Comparison of ENCODE assay signal across 1 cellular context in the genomic region with DNA sequence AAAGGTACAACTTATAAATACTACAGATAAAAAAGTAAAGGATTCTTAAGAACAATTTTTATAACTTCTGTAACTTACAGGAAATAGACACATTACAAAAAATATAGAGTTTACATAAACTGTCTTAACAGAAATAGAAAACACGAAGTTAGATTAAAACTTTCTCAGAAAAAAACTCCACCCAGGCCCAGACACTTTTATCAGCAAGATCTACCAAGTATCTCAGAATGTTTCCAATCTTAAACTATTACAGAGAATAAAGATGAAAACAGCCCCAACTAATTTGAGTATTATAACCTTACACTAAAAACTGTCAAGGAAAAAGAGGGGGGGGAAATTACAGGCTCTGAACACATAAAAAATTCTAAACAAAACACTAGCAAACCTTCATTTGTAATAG.
TF ChIP-seq lines count a peak whose summit lies in the region.

No MANE protein-coding gene starts in this region.

TF ChIP-seq in GM12878, 131 proteins besides CTCF, POLR2A, EP300 and RAD21:
- TF ChIP-seq HCFC1 (IDR thresholded peaks at IDR 0.05; ENCODE audit: low read length) (no peak), TAF1 (IDR thresholded peaks at IDR 0.05; ENCODE audit: borderline replicate concordance, low read depth, low read length) (no peak), ZSCAN29 (IDR thresholded peaks at IDR 0.05) (no peak), NR2C1 (IDR thresholded peaks at IDR 0.05) (no peak), STAT3 (IDR thresholded peaks at IDR 0.05; ENCODE audit: low read depth, low read length) (no peak), ATF7 (IDR thresholded peaks at IDR 0.05; ENCODE audit: low read depth) (no peak), TBL1XR1 (IDR thresholded peaks at IDR 0.05; ENCODE audit: low read depth, low read length) (no peak), BMI1 (IDR thresholded peaks at IDR 0.05; ENCODE audit: borderline replicate concordance) (no peak), BACH1 (IDR thresholded peaks at IDR 0.05; ENCODE audit: borderline replicate concordance) (no peak), CREM (IDR thresholded peaks at IDR 0.05; ENCODE audit: low read depth) (no peak), WRNIP1 (IDR thresholded peaks at IDR 0.05; ENCODE audit: borderline replicate concordance, low read depth, low read length) (no peak), GATAD2B (conservative IDR thresholded peaks at IDR 0.05; ENCODE audit: low read depth) (no peak), NBN (IDR thresholded peaks at IDR 0.05) (no peak), YBX1 (IDR thresholded peaks at IDR 0.05) (no peak)
- TF ChIP-seq, protein P1, sequence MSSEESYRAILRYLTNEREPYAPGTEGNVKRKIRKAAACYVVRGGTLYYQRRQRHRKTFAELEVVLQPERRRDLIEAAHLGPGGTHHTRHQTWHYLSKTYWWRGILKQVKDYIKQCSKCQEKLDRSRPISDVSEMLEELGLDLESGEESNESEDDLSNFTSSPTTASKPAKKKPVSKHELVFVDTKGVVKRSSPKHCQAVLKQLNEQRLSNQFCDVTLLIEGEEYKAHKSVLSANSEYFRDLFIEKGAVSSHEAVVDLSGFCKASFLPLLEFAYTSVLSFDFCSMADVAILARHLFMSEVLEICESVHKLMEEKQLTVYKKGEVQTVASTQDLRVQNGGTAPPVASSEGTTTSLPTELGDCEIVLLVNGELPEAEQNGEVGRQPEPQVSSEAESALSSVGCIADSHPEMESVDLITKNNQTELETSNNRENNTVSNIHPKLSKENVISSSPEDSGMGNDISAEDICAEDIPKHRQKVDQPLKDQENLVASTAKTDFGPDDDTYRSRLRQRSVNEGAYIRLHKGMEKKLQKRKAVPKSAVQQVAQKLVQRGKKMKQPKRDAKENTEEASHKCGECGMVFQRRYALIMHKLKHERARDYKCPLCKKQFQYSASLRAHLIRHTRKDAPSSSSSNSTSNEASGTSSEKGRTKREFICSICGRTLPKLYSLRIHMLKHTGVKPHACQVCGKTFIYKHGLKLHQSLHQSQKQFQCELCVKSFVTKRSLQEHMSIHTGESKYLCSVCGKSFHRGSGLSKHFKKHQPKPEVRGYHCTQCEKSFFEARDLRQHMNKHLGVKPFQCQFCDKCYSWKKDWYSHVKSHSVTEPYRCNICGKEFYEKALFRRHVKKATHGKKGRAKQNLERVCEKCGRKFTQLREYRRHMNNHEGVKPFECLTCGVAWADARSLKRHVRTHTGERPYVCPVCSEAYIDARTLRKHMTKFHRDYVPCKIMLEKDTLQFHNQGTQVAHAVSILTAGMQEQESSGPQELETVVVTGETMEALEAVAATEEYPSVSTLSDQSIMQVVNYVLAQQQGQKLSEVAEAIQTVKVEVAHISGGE (CRISPR knock-in tag; IDR thresholded peaks at IDR 0.05) = no peak
- TF ChIP-seq, protein P2, sequence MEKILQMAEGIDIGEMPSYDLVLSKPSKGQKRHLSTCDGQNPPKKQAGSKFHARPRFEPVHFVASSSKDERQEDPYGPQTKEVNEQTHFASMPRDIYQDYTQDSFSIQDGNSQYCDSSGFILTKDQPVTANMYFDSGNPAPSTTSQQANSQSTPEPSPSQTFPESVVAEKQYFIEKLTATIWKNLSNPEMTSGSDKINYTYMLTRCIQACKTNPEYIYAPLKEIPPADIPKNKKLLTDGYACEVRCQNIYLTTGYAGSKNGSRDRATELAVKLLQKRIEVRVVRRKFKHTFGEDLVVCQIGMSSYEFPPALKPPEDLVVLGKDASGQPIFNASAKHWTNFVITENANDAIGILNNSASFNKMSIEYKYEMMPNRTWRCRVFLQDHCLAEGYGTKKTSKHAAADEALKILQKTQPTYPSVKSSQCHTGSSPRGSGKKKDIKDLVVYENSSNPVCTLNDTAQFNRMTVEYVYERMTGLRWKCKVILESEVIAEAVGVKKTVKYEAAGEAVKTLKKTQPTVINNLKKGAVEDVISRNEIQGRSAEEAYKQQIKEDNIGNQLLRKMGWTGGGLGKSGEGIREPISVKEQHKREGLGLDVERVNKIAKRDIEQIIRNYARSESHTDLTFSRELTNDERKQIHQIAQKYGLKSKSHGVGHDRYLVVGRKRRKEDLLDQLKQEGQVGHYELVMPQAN (conservative IDR thresholded peaks at IDR 0.05) = no peak
- TF ChIP-seq, protein P3, sequence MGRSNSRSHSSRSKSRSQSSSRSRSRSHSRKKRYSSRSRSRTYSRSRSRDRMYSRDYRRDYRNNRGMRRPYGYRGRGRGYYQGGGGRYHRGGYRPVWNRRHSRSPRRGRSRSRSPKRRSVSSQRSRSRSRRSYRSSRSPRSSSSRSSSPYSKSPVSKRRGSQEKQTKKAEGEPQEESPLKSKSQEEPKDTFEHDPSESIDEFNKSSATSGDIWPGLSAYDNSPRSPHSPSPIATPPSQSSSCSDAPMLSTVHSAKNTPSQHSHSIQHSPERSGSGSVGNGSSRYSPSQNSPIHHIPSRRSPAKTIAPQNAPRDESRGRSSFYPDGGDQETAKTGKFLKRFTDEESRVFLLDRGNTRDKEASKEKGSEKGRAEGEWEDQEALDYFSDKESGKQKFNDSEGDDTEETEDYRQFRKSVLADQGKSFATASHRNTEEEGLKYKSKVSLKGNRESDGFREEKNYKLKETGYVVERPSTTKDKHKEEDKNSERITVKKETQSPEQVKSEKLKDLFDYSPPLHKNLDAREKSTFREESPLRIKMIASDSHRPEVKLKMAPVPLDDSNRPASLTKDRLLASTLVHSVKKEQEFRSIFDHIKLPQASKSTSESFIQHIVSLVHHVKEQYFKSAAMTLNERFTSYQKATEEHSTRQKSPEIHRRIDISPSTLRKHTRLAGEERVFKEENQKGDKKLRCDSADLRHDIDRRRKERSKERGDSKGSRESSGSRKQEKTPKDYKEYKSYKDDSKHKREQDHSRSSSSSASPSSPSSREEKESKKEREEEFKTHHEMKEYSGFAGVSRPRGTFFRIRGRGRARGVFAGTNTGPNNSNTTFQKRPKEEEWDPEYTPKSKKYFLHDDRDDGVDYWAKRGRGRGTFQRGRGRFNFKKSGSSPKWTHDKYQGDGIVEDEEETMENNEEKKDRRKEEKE (IDR thresholded peaks at IDR 0.05) = no peak
- TF ChIP-seq, protein P4, sequence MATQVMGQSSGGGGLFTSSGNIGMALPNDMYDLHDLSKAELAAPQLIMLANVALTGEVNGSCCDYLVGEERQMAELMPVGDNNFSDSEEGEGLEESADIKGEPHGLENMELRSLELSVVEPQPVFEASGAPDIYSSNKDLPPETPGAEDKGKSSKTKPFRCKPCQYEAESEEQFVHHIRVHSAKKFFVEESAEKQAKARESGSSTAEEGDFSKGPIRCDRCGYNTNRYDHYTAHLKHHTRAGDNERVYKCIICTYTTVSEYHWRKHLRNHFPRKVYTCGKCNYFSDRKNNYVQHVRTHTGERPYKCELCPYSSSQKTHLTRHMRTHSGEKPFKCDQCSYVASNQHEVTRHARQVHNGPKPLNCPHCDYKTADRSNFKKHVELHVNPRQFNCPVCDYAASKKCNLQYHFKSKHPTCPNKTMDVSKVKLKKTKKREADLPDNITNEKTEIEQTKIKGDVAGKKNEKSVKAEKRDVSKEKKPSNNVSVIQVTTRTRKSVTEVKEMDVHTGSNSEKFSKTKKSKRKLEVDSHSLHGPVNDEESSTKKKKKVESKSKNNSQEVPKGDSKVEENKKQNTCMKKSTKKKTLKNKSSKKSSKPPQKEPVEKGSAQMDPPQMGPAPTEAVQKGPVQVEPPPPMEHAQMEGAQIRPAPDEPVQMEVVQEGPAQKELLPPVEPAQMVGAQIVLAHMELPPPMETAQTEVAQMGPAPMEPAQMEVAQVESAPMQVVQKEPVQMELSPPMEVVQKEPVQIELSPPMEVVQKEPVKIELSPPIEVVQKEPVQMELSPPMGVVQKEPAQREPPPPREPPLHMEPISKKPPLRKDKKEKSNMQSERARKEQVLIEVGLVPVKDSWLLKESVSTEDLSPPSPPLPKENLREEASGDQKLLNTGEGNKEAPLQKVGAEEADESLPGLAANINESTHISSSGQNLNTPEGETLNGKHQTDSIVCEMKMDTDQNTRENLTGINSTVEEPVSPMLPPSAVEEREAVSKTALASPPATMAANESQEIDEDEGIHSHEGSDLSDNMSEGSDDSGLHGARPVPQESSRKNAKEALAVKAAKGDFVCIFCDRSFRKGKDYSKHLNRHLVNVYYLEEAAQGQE (IDR thresholded peaks at IDR 0.05; ENCODE audit: low read depth, low read length) = no peak
